ENCODE assay signal across 9 cellular contexts in genomic region chr4:112031712-112032328, GRCh38.
DNase-seq lines count a peak whose midpoint lies in the region; ATAC-seq, FAIRE-seq and TF ChIP-seq lines count a peak whose summit lies in the region.
"Had no signal": no experiment of that assay in that cellular context is flagged by ENCODE, and none has a peak within 500 bp of the region (broad histone marks: within the 10 kb centered on the region; RNA-seq: fewer than 3 reads in every experiment).

No MANE protein-coding gene starts in this region.

- no peaks in the 10 kb centered on the region for H3K9me3 Mint-ChIP-seq in memory B cell
- H3K9me3 Mint-ChIP-seq: T-helper 1 cell treated with Interleukin-12 subunit alpha and Interleukin-12 subunit beta and Interleukin-4 antibody, amounts not matched to agents 30 μg/mL and 1 μg/mL, for 36 hours had no signal

- H3K27me3 Mint-ChIP-seq in memory B cell = peaks cover 5% of the 10 kb centered on the region

- intact Hi-C loops in posterior vena cava (cut with DNase I) = no loop called here

- no peak overlapping the region for H3K4me3 Mint-ChIP-seq in memory B cell
- H3K4me3 Mint-ChIP-seq: T-helper 1 cell treated with Interleukin-12 subunit alpha and Interleukin-12 subunit beta and Interleukin-4 antibody, amounts not matched to agents 30 μg/mL and 1 μg/mL, for 36 hours had no signal

- peak; percentile 85 for FAIRE-seq in GM12892 (lab: Jason Lieb, UNC)

- ATAC-seq in HG02973 (IDR thresholded peaks at IDR 0.05; ENCODE audit: unreplicated experiment) = peak; percentile 80
- no peak for ATAC-seq in memory B cell (ENCODE audit: low read depth)

- H3K4me1 Mint-ChIP-seq in memory B cell = no peaks in the 10 kb centered on the region

- peak; percentile 76 for TF ChIP-seq CTCF in choroid plexus epithelial cell (conservative IDR thresholded peaks at IDR 0.05; ENCODE audit: low read depth, low read length)

- TF ChIP-seq POLR2A in GM12892 (IDR thresholded peaks at IDR 0.05; ENCODE audit: low read depth, low read length) = no peak

- H3K4me3 ChIP-seq in choroid plexus epithelial cell (ENCODE audit: low read depth, low read length) = no peak overlapping the region

- H3K27ac Mint-ChIP-seq in memory B cell = no peak overlapping the region
- H3K27ac Mint-ChIP-seq: T-helper 1 cell treated with Interleukin-12 subunit alpha and Interleukin-12 subunit beta and Interleukin-4 antibody, amounts not matched to agents 30 μg/mL and 1 μg/mL, for 36 hours had no signal

- peak; percentile 52 to 62 for DNase-seq in AML-193 (lab: John Stamatoyannopoulos, UW)
- DNase-seq in GM12892 (ENCODE audit: insufficient read length) = no peak
- DNase-seq in NCI-H526 (lab: John Stamatoyannopoulos, UW) = peak; percentile 2 to 75
- DNase-seq in choroid plexus epithelial cell (ENCODE audit: low read depth) = peak; percentile 80
- peak; percentile 11 to 23 for DNase-seq in memory B cell (ENCODE audit: low spot score in 2 of 2)
- DNase-seq in activated CD8-positive, alpha-beta memory T cell treated with anti-CD3 and anti-CD28 coated beads for 24 hours = no peak
- DNase-seq in posterior vena cava (ENCODE audit: low spot score) = no peak

- no peaks in the 10 kb centered on the region for H3K36me3 Mint-ChIP-seq in memory B cell

Comparison
In these comparisons a context has a peak if more than half of its experiments do, and no peak if none do; other contexts are left out.
1. DNase-seq: peak in AML-193 (2 of 2), NCI-H526 (2 of 2), choroid plexus epithelial cell (single experiment) and memory B cell (2 of 2); none in GM12892 (single experiment), activated CD8-positive, alpha-beta memory T cell treated with anti-CD3 and anti-CD28 coated beads for 24 hours (single experiment) and posterior vena cava (single experiment).